Comparison of ENCODE assay signal across 1 cellular context in genomic region chr18:46097853-46098615, GRCh38.
A peak's percentile ranks its signal among the peaks of the same experiment; 100 is the strongest.
TF ChIP-seq lines count a peak whose summit lies in the region.

Gene ATP5F1A, minus strand, starts transcription at chr18:46098296. Its CDS starts 65 bp downstream, at chr18:46098231.

TF ChIP-seq in K562, 482 proteins besides CTCF, POLR2A, EP300 and RAD21 (continued from another document and continues in another):
- TF ChIP-seq ZNF395 (CRISPR knock-in tag; IDR thresholded peaks at IDR 0.05) = 0 out of 2 replicates have a peak, but pooled peaks have one; percentile 53
- TF ChIP-seq, protein P1, sequence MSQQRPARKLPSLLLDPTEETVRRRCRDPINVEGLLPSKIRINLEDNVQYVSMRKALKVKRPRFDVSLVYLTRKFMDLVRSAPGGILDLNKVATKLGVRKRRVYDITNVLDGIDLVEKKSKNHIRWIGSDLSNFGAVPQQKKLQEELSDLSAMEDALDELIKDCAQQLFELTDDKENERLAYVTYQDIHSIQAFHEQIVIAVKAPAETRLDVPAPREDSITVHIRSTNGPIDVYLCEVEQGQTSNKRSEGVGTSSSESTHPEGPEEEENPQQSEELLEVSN (IDR thresholded peaks at IDR 0.05; ENCODE audit: borderline replicate concordance in 1 of 2, extremely low read depth in 1 of 2, insufficient read depth in 1 of 2, insufficient read length in 1 of 2, low read depth in 1 of 2, low read length in 1 of 2, poor library complexity in 1 of 2, severe bottlenecking in 1 of 2) = peak; percentile 41 to 67
- TF ChIP-seq CREB1 (IDR thresholded peaks at IDR 0.05) = no peak
- no peak for TF ChIP-seq CREB1 (CRISPR knock-in tag; IDR thresholded peaks at IDR 0.05)
- TF ChIP-seq BRF1 (IDR thresholded peaks at IDR 0.05; ENCODE audit: borderline replicate concordance, extremely low read depth, insufficient read length) = no peak
- no peak for TF ChIP-seq ERF (CRISPR knock-in tag; IDR thresholded peaks at IDR 0.05)
- TF ChIP-seq ZNF589 (CRISPR knock-in tag; IDR thresholded peaks at IDR 0.05; ENCODE audit: low read depth) = peak; percentile 70; the same call in 1 of the 2 replicates
- peak; percentile 70; the same call in 1 of the 2 replicates for TF ChIP-seq FOXK1 (CRISPR knock-in tag; IDR thresholded peaks at IDR 0.05; ENCODE audit: borderline replicate concordance)
- TF ChIP-seq FOXM1 (IDR thresholded peaks at IDR 0.05; ENCODE audit: low read depth) = no peak
- no peak for TF ChIP-seq FOXM1 (CRISPR knock-in tag; IDR thresholded peaks at IDR 0.05; ENCODE audit: low read depth)
- peak; percentile 89 for TF ChIP-seq PHF8 (IDR thresholded peaks at IDR 0.05; ENCODE audit: borderline replicate concordance, low read length)
- TF ChIP-seq NRF1 (conservative IDR thresholded peaks at IDR 0.05 in 1 of 2, IDR thresholded peaks at IDR 0.05 in 1 of 2) = peak; percentile 61 to 70
- peak; percentile 52; the same call in 1 of the 2 replicates for TF ChIP-seq CTBP1 (IDR thresholded peaks at IDR 0.05; ENCODE audit: borderline replicate concordance)
- TF ChIP-seq CREM (IDR thresholded peaks at IDR 0.05; ENCODE audit: low read depth) = peak; percentile 22; the same call in 1 of the 2 replicates
- TF ChIP-seq ILK (tag; IDR thresholded peaks at IDR 0.05; ENCODE audit: borderline replicate concordance, low read depth) = no peak
- no peak for TF ChIP-seq SNRNP70 (optimal IDR thresholded peaks at IDR 0.05; ENCODE audit: low read depth, low read length)
- no peak for TF ChIP-seq TAF15 (IDR thresholded peaks at IDR 0.05; ENCODE audit: low read depth, low read length)
- peak; percentile 92 for TF ChIP-seq GABPB1 (CRISPR knock-in tag; IDR thresholded peaks at IDR 0.05)
- TF ChIP-seq HNRNPLL (IDR thresholded peaks at IDR 0.05; ENCODE audit: low read depth, low read length, poor library complexity, severe bottlenecking) = peak; percentile 27
- TF ChIP-seq SUPT5H (IDR thresholded peaks at IDR 0.05) = peak; percentile 85
- no peak for TF ChIP-seq SRSF3 (IDR thresholded peaks at IDR 0.05; ENCODE audit: insufficient read depth, low read length)
- TF ChIP-seq, protein P2, sequence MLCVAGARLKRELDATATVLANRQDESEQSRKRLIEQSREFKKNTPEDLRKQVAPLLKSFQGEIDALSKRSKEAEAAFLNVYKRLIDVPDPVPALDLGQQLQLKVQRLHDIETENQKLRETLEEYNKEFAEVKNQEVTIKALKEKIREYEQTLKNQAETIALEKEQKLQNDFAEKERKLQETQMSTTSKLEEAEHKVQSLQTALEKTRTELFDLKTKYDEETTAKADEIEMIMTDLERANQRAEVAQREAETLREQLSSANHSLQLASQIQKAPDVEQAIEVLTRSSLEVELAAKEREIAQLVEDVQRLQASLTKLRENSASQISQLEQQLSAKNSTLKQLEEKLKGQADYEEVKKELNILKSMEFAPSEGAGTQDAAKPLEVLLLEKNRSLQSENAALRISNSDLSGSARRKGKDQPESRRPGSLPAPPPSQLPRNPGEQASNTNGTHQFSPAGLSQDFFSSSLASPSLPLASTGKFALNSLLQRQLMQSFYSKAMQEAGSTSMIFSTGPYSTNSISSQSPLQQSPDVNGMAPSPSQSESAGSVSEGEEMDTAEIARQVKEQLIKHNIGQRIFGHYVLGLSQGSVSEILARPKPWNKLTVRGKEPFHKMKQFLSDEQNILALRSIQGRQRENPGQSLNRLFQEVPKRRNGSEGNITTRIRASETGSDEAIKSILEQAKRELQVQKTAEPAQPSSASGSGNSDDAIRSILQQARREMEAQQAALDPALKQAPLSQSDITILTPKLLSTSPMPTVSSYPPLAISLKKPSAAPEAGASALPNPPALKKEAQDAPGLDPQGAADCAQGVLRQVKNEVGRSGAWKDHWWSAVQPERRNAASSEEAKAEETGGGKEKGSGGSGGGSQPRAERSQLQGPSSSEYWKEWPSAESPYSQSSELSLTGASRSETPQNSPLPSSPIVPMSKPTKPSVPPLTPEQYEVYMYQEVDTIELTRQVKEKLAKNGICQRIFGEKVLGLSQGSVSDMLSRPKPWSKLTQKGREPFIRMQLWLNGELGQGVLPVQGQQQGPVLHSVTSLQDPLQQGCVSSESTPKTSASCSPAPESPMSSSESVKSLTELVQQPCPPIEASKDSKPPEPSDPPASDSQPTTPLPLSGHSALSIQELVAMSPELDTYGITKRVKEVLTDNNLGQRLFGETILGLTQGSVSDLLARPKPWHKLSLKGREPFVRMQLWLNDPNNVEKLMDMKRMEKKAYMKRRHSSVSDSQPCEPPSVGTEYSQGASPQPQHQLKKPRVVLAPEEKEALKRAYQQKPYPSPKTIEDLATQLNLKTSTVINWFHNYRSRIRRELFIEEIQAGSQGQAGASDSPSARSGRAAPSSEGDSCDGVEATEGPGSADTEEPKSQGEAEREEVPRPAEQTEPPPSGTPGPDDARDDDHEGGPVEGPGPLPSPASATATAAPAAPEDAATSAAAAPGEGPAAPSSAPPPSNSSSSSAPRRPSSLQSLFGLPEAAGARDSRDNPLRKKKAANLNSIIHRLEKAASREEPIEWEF (CRISPR knock-in tag; IDR thresholded peaks at IDR 0.05) = no peak
- TF ChIP-seq KAT8 (IDR thresholded peaks at IDR 0.05; ENCODE audit: low read depth) = peak; percentile 95
- peak; percentile 91 for TF ChIP-seq RBFOX2 (IDR thresholded peaks at IDR 0.05; ENCODE audit: low read depth, low read length)
- TF ChIP-seq, protein P3, sequence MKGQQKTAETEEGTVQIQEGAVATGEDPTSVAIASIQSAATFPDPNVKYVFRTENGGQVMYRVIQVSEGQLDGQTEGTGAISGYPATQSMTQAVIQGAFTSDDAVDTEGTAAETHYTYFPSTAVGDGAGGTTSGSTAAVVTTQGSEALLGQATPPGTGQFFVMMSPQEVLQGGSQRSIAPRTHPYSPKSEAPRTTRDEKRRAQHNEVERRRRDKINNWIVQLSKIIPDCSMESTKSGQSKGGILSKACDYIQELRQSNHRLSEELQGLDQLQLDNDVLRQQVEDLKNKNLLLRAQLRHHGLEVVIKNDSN (CRISPR knock-in tag; IDR thresholded peaks at IDR 0.05) = peak; percentile 74
- no peak for TF ChIP-seq E2F1 (CRISPR knock-in tag; IDR thresholded peaks at IDR 0.05)
- 0 out of 2 replicates have a peak, but pooled peaks have one; percentile 71 for TF ChIP-seq RREB1 (CRISPR knock-in tag; IDR thresholded peaks at IDR 0.05)
- TF ChIP-seq SIN3B (IDR thresholded peaks at IDR 0.05; ENCODE audit: low read depth) = peak; percentile 62; the same call in 1 of the 2 replicates
- TF ChIP-seq, protein P4, sequence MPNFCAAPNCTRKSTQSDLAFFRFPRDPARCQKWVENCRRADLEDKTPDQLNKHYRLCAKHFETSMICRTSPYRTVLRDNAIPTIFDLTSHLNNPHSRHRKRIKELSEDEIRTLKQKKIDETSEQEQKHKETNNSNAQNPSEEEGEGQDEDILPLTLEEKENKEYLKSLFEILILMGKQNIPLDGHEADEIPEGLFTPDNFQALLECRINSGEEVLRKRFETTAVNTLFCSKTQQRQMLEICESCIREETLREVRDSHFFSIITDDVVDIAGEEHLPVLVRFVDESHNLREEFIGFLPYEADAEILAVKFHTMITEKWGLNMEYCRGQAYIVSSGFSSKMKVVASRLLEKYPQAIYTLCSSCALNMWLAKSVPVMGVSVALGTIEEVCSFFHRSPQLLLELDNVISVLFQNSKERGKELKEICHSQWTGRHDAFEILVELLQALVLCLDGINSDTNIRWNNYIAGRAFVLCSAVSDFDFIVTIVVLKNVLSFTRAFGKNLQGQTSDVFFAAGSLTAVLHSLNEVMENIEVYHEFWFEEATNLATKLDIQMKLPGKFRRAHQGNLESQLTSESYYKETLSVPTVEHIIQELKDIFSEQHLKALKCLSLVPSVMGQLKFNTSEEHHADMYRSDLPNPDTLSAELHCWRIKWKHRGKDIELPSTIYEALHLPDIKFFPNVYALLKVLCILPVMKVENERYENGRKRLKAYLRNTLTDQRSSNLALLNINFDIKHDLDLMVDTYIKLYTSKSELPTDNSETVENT (CRISPR knock-in tag; IDR thresholded peaks at IDR 0.05) = peak; percentile 72; the same call in 1 of the 2 replicates
- TF ChIP-seq, protein P5, sequence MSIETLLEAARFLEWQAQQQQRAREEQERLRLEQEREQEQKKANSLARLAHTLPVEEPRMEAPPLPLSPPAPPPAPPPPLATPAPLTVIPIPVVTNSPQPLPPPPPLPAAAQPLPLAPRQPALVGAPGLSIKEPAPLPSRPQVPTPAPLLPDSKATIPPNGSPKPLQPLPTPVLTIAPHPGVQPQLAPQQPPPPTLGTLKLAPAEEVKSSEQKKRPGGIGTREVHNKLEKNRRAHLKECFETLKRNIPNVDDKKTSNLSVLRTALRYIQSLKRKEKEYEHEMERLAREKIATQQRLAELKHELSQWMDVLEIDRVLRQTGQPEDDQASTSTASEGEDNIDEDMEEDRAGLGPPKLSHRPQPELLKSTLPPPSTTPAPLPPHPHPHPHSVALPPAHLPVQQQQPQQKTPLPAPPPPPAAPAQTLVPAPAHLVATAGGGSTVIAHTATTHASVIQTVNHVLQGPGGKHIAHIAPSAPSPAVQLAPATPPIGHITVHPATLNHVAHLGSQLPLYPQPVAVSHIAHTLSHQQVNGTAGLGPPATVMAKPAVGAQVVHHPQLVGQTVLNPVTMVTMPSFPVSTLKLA (conservative IDR thresholded peaks at IDR 0.05) = peak; percentile 73 to 75
- TF ChIP-seq ZNF436 (CRISPR knock-in tag; IDR thresholded peaks at IDR 0.05) = no peak
- no peak for TF ChIP-seq SMAD2 (IDR thresholded peaks at IDR 0.05; ENCODE audit: low read depth, low read length)
